In genomic region chr4:42638993-42639392, GRCh38 we compare ENCODE assay signal across 9 cellular contexts. TPM values are rescaled to one million over a fixed set of nuclear protein-coding genes. Genes with fewer than 3 reads are reported as not detected.
DNase-seq lines count a peak whose midpoint lies in the region; ATAC-seq and TF ChIP-seq lines count a peak whose summit lies in the region.
"Had no signal": no experiment of that assay in that cellular context is flagged by ENCODE, and none has a peak within 500 bp of the region (broad histone marks: within the 10 kb centered on the region; RNA-seq: fewer than 3 reads in every experiment).

No MANE protein-coding gene starts in this region.

- no peak overlapping the region for H3K14ac ChIP-seq in trophoblast cell (ENCODE audit: low read length)

- no peak overlapping the region for H3K23ac ChIP-seq in trophoblast cell (ENCODE audit: low read length)

- ATAC-seq in activated CD8-positive, alpha-beta memory T cell treated with anti-CD3 and anti-CD28 coated beads, Interleukin-2, amount 10 ng/mL, durations not matched to agents 7 days and 5 days: peak; percentile 49
- peak; percentile 69 for ATAC-seq in HG02763 (IDR thresholded peaks at IDR 0.05; ENCODE audit: unreplicated experiment)
- ATAC-seq in stimulated activated memory B cell treated with anti-CD40 and anti-IgM and Interleukin-4, amounts not matched to agents 10 μg/mL and 1 μg/mL and 100 μg/mL, for 72 hours: peak; percentile 79
- ATAC-seq in sciatic nerve: no peak

- H3K27me3 ChIP-seq in trophoblast cell (ENCODE audit: insufficient read depth, low read length): no peaks in the 10 kb centered on the region

- no peaks in the 10 kb centered on the region for H3K27me3 Mint-ChIP-seq in activated CD8-positive, alpha-beta memory T cell treated with anti-CD3 and anti-CD28 coated beads, Interleukin-2, amount 10 ng/mL, durations not matched to agents 7 days and 5 days
- H3K27me3 Mint-ChIP-seq in stimulated activated memory B cell treated with anti-CD40 and anti-IgM and Interleukin-4, amounts not matched to agents 10 μg/mL and 1 μg/mL and 100 μg/mL, for 72 hours: no peaks in the 10 kb centered on the region
- H3K27me3 Mint-ChIP-seq: brain had no signal

- H3K4ac ChIP-seq in trophoblast cell (ENCODE audit: low read depth, low read length): no peak overlapping the region

- H3K4me1 Mint-ChIP-seq in activated CD8-positive, alpha-beta memory T cell treated with anti-CD3 and anti-CD28 coated beads, Interleukin-2, amount 10 ng/mL, durations not matched to agents 7 days and 5 days: peaks cover 74% of the 10 kb centered on the region
- H3K4me1 Mint-ChIP-seq in stimulated activated memory B cell treated with anti-CD40 and anti-IgM and Interleukin-4, amounts not matched to agents 10 μg/mL and 1 μg/mL and 100 μg/mL, for 72 hours: peaks cover 83% of the 10 kb centered on the region

- no peak for TF ChIP-seq POLR2A in NB4 (IDR thresholded peaks at IDR 0.05; ENCODE audit: extremely low read depth, insufficient read length)

- H2BK12ac ChIP-seq in trophoblast cell (ENCODE audit: low read length): no peak overlapping the region

- H2AK5ac ChIP-seq in trophoblast cell (ENCODE audit: low read length): no peak overlapping the region

- no peak for TF ChIP-seq CTCF in NB4 (IDR thresholded peaks at IDR 0.05; ENCODE audit: low read depth, low read length)

- DNase-seq in activated CD8-positive, alpha-beta memory T cell treated with anti-CD3 and anti-CD28 coated beads, Interleukin-2, amount 10 ng/mL, durations not matched to agents 7 days and 5 days: peak; percentile 76
- DNase-seq in activated CD8-positive, alpha-beta memory T cell treated with anti-CD3 and anti-CD28 coated beads, Interleukin-2, amount 50 U/mL, for 4 hours: no peak
- DNase-seq in NB4 (ENCODE audit: low read depth) (peak; percentile 16), sciatic nerve (ENCODE audit: low spot score) (no peak), ureter (ENCODE audit: low spot score) (no peak), trophoblast cell (no peak)

- no peak overlapping the region for H2AFZ ChIP-seq in trophoblast cell (ENCODE audit: insufficient read depth, low read length, poor library complexity)

- no peak overlapping the region for H2BK120ac ChIP-seq in trophoblast cell (ENCODE audit: insufficient read depth, low read length, poor library complexity)

- peak overlapping the region; percentile 2 for H3K4me3 Mint-ChIP-seq in activated CD8-positive, alpha-beta memory T cell treated with anti-CD3 and anti-CD28 coated beads, Interleukin-2, amount 10 ng/mL, durations not matched to agents 7 days and 5 days
- peak overlapping the region; percentile 66 for H3K4me3 Mint-ChIP-seq in stimulated activated memory B cell treated with anti-CD40 and anti-IgM and Interleukin-4, amounts not matched to agents 10 μg/mL and 1 μg/mL and 100 μg/mL, for 72 hours
- H3K4me3 Mint-ChIP-seq: brain had no signal

- no peak overlapping the region for H2BK5ac ChIP-seq in trophoblast cell (ENCODE audit: low read depth, low read length, poor library complexity)

- no peak overlapping the region for H3K9ac ChIP-seq in trophoblast cell (ENCODE audit: low read length)

- no peak overlapping the region for H4K91ac ChIP-seq in trophoblast cell (ENCODE audit: low read depth, low read length)

- no peak overlapping the region for H4K8ac ChIP-seq in trophoblast cell (ENCODE audit: low read depth, low read length)

- H3K4me1 ChIP-seq in trophoblast cell (ENCODE audit: control insufficient read depth in 1 of 2, insufficient read depth in 2 of 2, low read length in 2 of 2): no peaks in the 10 kb centered on the region

- CTCF ChIA-PET in activated CD8-positive, alpha-beta memory T cell treated with anti-CD3 and anti-CD28 coated beads, Interleukin-2, amount 10 ng/mL, durations not matched to agents 7 days and 5 days (lab: Charles Lee): interaction anchor here (2.1 kb wide), 1 partner anchor 8 kb away, joined by 8 read pairs; no protein-coding TSS in a partner anchor

- no peak overlapping the region for H3K18ac ChIP-seq in trophoblast cell (ENCODE audit: low read length)

- no peak overlapping the region for H3K4me3 ChIP-seq in NB4 (ENCODE audit: low read depth, low read length)
- no peak overlapping the region for H3K4me3 ChIP-seq in trophoblast cell (ENCODE audit: low read depth, low read length)

- intact Hi-C loops in sciatic nerve (cut with DNase I): no loop called here

- no peaks in the 10 kb centered on the region for H3K9me3 ChIP-seq in trophoblast cell (ENCODE audit: insufficient read depth, low read depth, low read length)

- H3K4me2 ChIP-seq in trophoblast cell (ENCODE audit: low read length): no peak overlapping the region

- H4K12ac ChIP-seq in trophoblast cell (ENCODE audit: low read depth, low read length): no peak overlapping the region

- peaks cover 4% of the 10 kb centered on the region for H3K36me3 Mint-ChIP-seq in activated CD8-positive, alpha-beta memory T cell treated with anti-CD3 and anti-CD28 coated beads, Interleukin-2, amount 10 ng/mL, durations not matched to agents 7 days and 5 days
- no peaks in the 10 kb centered on the region for H3K36me3 Mint-ChIP-seq in stimulated activated memory B cell treated with anti-CD40 and anti-IgM and Interleukin-4, amounts not matched to agents 10 μg/mL and 1 μg/mL and 100 μg/mL, for 72 hours
- H3K36me3 Mint-ChIP-seq: brain had no signal

- no peaks in the 10 kb centered on the region for H3K9me3 Mint-ChIP-seq in activated CD8-positive, alpha-beta memory T cell treated with anti-CD3 and anti-CD28 coated beads, Interleukin-2, amount 10 ng/mL, durations not matched to agents 7 days and 5 days (ENCODE audit: low read depth)
- peaks cover 2% of the 10 kb centered on the region for H3K9me3 Mint-ChIP-seq in stimulated activated memory B cell treated with anti-CD40 and anti-IgM and Interleukin-4, amounts not matched to agents 10 μg/mL and 1 μg/mL and 100 μg/mL, for 72 hours
- H3K9me3 Mint-ChIP-seq: brain had no signal

- H3K36me3 ChIP-seq in trophoblast cell (ENCODE audit: control insufficient read depth in 1 of 2, insufficient read depth in 2 of 2, low read length in 2 of 2): no peaks in the 10 kb centered on the region

- no CpG with 5 or more reads among the region's 3 CpGs for WGBS in trophoblast cell (ENCODE audit: extremely low coverage, insufficient coverage, insufficient read length)

- peak overlapping the region; percentile 75 for H3K27ac Mint-ChIP-seq in activated CD8-positive, alpha-beta memory T cell treated with anti-CD3 and anti-CD28 coated beads, Interleukin-2, amount 10 ng/mL, durations not matched to agents 7 days and 5 days
- H3K27ac Mint-ChIP-seq in stimulated activated memory B cell treated with anti-CD40 and anti-IgM and Interleukin-4, amounts not matched to agents 10 μg/mL and 1 μg/mL and 100 μg/mL, for 72 hours: peak overlapping the region; percentile 78

- no peaks in the 10 kb centered on the region for H3K79me2 ChIP-seq in trophoblast cell (ENCODE audit: control insufficient read depth, insufficient read depth, low read length, poor library complexity)

- no peak overlapping the region for H3K27ac ChIP-seq in trophoblast cell (ENCODE audit: low read depth, low read length)

- no peaks in the 10 kb centered on the region for H3K79me1 ChIP-seq in trophoblast cell (ENCODE audit: low read length)

RNA-seq across cellular contexts. Expression of gene ATP8A1, which starts 17.9 kb away (rescaled TPM):
- 10 to 100 TPM; 31.3 to 43.8 TPM for total RNA-seq in activated CD8-positive, alpha-beta memory T cell treated with anti-CD3 and anti-CD28 coated beads, Interleukin-2, amount 10 ng/mL, durations not matched to agents 7 days and 5 days
- 54.6 TPM for total RNA-seq in sciatic nerve
- total RNA-seq in ureter: 12.5 TPM
- 0.44 and 0.68 TPM in 2 replicates for polyA plus RNA-seq in trophoblast cell (2013)

Comparison
In these comparisons a context has a peak if more than half of its experiments do, and no peak if none do; other contexts are left out.
1. DNase-seq: peak in activated CD8-positive, alpha-beta memory T cell treated with anti-CD3 and anti-CD28 coated beads, Interleukin-2, amount 10 ng/mL, durations not matched to agents 7 days and 5 days (single experiment) and NB4 (single experiment); none in activated CD8-positive, alpha-beta memory T cell treated with anti-CD3 and anti-CD28 coated beads, Interleukin-2, amount 50 U/mL, for 4 hours (single experiment), sciatic nerve (single experiment), ureter (single experiment) and trophoblast cell (0 of 2).